ENCODE assay signal across 18 cellular contexts in the genomic region with DNA sequence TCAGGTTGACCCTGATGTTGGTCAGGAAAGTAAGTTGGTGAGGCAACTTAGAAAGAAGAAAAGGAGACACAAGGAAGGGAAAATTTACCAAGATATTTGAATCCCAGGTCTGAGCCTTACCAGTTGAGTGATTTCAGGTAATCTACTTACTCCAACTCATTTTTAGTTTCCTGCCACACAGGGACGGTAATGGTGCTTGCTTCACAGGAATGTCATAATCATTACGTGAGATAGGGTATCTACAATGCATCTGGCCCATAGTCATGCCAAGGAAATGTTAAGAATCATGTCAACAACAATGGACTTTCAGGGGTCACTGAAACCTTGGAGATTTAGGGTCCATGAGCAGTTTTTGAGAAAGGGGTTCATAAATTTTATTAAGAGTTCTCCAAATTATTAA.
DNase-seq lines count a peak whose midpoint lies in the region; ATAC-seq, FAIRE-seq and TF ChIP-seq lines count a peak whose summit lies in the region.
"Had no signal": no experiment of that assay in that cellular context is flagged by ENCODE, and none has a peak within 500 bp of the region (broad histone marks: within the 10 kb centered on the region; RNA-seq: fewer than 3 reads in every experiment).

No MANE protein-coding gene starts in this region.

- no peaks in the 10 kb centered on the region for H3K4me1 Mint-ChIP-seq in Caco-2 (ENCODE audit: low read depth, unreplicated experiment)
- H3K4me1 Mint-ChIP-seq: CD4-positive, alpha-beta memory T cell had no signal

- H3K27ac ChIP-seq in endothelial cell of umbilical vein (ENCODE audit: insufficient read depth, low read depth, low read length), result no peak overlapping the region
- H3K27ac ChIP-seq in mesendoderm (ENCODE audit: low read depth, low read length), result no peak overlapping the region

- no peaks in the 10 kb centered on the region for H3K27me3 ChIP-seq in endothelial cell of umbilical vein (ENCODE audit: control insufficient read depth in 2 of 2, insufficient read depth in 2 of 2, low read length in 2 of 2)
- no peaks in the 10 kb centered on the region for H3K27me3 ChIP-seq in mesendoderm (ENCODE audit: insufficient read depth, low read length, poor library complexity)
- no peaks in the 10 kb centered on the region for H3K27me3 ChIP-seq in Caco-2 (replicated peaks; ENCODE audit: control insufficient read depth, insufficient read depth, low read length)

- no peak overlapping the region for H2BK5ac ChIP-seq in mesendoderm (ENCODE audit: low read length)

- no peaks in the 10 kb centered on the region for H3K27me3 Mint-ChIP-seq in Caco-2 (ENCODE audit: insufficient read depth, unreplicated experiment)
- H3K27me3 Mint-ChIP-seq: CD4-positive, alpha-beta memory T cell had no signal

- peaks cover 13% of the 10 kb centered on the region for H3K4me1 ChIP-seq in endothelial cell of umbilical vein (ENCODE audit: control insufficient read depth, extremely low read depth, insufficient read depth, low read length)
- no peaks in the 10 kb centered on the region for H3K4me1 ChIP-seq in mesendoderm (ENCODE audit: control insufficient read depth, low read depth, low read length)
- no peaks in the 10 kb centered on the region for H3K4me1 ChIP-seq in Caco-2
- H3K4me1 ChIP-seq: HAP-1 had no signal

- H3K23ac ChIP-seq in mesendoderm (ENCODE audit: low read length), result no peak overlapping the region

- no peaks in the 10 kb centered on the region for H3K79me1 ChIP-seq in mesendoderm (ENCODE audit: low read length)

- H3K9me3 ChIP-seq in endothelial cell of umbilical vein (replicated peaks; ENCODE audit: control insufficient read depth, insufficient read depth, low read length) (no peaks in the 10 kb centered on the region), Caco-2 (no peaks in the 10 kb centered on the region)
- H3K9me3 ChIP-seq: HAP-1 had no signal

- H3K4me2 ChIP-seq in endothelial cell of umbilical vein (ENCODE audit: insufficient read depth, low read length), result peak overlapping the region; percentile 17
- no peak overlapping the region for H3K4me2 ChIP-seq in mesendoderm (ENCODE audit: low read length)

- POLR2A ChIA-PET in endothelial cell of umbilical vein (lab: Charles Lee), result no interaction called here
- POLR2A ChIA-PET in Caco-2 (lab: Charles Lee), result no interaction called here

- H4K8ac ChIP-seq in mesendoderm (ENCODE audit: low read depth, low read length), result no peak overlapping the region

- no peak overlapping the region for H2AFZ ChIP-seq in endothelial cell of umbilical vein (ENCODE audit: low read depth, low read length)

- H2BK15ac ChIP-seq in mesendoderm (replicated peaks; ENCODE audit: low read depth), result no peak overlapping the region

- BruUV-seq in endothelial cell of umbilical vein (replicated peaks; lab: Mats Ljungman, UMichigan) (no TSS peak), Caco-2 (replicated peaks; lab: Mats Ljungman, UMichigan) (no TSS peak)

- no peaks in the 10 kb centered on the region for H3K79me2 ChIP-seq in endothelial cell of umbilical vein (ENCODE audit: control insufficient read depth, insufficient read depth, low read length)
- no peaks in the 10 kb centered on the region for H3K79me2 ChIP-seq in mesendoderm (ENCODE audit: control insufficient read depth, insufficient read depth, low read length)

- no peak overlapping the region for H3K27ac Mint-ChIP-seq in Caco-2 (ENCODE audit: unreplicated experiment)
- H3K27ac Mint-ChIP-seq: CD4-positive, alpha-beta memory T cell; HFFc6 had no signal

- H4K5ac ChIP-seq in mesendoderm (ENCODE audit: low read length), result no peak overlapping the region

- no peak overlapping the region for H2AK5ac ChIP-seq in mesendoderm (ENCODE audit: low read length)

- intact Hi-C loops in endothelial cell of umbilical vein (cut with micrococcal nuclease) (no loop called here), Caco-2 (cut with micrococcal nuclease; ENCODE audit: unreplicated experiment) (no loop called here)

- DNase-seq in endothelial cell of umbilical vein (ENCODE audit: low read depth, low spot score) (no peak), kidney glomerular epithelial cell (lab: John Stamatoyannopoulos, UW) (peak; percentile 11), mesendoderm (peak; percentile 17), frontal cortex (ENCODE audit: low spot score in 2 of 2) (no peak), nucleus accumbens (lab: John Stamatoyannopoulos, UW) (no peak), Caco-2 (no peak)
- DNase-seq: C1 segment of cervical spinal cord; CD4-positive, alpha-beta memory T cell; COR-L47; DMS153; DND-41; GOT3; HFFc6 had no signal

- no peak for TF ChIP-seq POLR2A in endothelial cell of umbilical vein (IDR thresholded peaks at IDR 0.05; ENCODE audit: low read depth, low read length)

- ATAC-seq in HG02885 (IDR thresholded peaks at IDR 0.05; ENCODE audit: poor library complexity, unreplicated experiment), result no peak

- H3K36me3 ChIP-seq in endothelial cell of umbilical vein (ENCODE audit: control insufficient read depth in 2 of 2, extremely low read depth in 1 of 2, insufficient read depth in 2 of 2, low read length in 2 of 2), result no peaks in the 10 kb centered on the region
- no peaks in the 10 kb centered on the region for H3K36me3 ChIP-seq in mesendoderm (ENCODE audit: control insufficient read depth, insufficient read depth, low read length)
- no peaks in the 10 kb centered on the region for H3K36me3 ChIP-seq in Caco-2 (ENCODE audit: control insufficient read depth, insufficient read depth, low read length)
- H3K36me3 ChIP-seq: HAP-1 had no signal

- H2BK120ac ChIP-seq in mesendoderm (ENCODE audit: low read depth, low read length), result no peak overlapping the region

- no peak overlapping the region for H3K56ac ChIP-seq in mesendoderm (ENCODE audit: low read length)

- dilution Hi-C loops in endothelial cell of umbilical vein (cut with MboI; ENCODE audit: extremely low pct_ligation_motif_present, low sequenced_read_pairs), result no loop called here

- no peak overlapping the region for H3K4me3 Mint-ChIP-seq in Caco-2 (ENCODE audit: unreplicated experiment)
- H3K4me3 Mint-ChIP-seq: CD4-positive, alpha-beta memory T cell; HFFc6 had no signal

- TF ChIP-seq CTCF in endothelial cell of umbilical vein (IDR thresholded peaks at IDR 0.05; ENCODE audit: extremely low read depth in 1 of 2, insufficient read depth in 1 of 2, low read depth in 1 of 2, low read length in 2 of 2), result no peak
- no peak for TF ChIP-seq CTCF in Caco-2 (IDR thresholded peaks at IDR 0.05; ENCODE audit: insufficient read depth in 1 of 2, low read depth in 1 of 2, low read length in 1 of 2, severe bottlenecking in 1 of 2, unreplicated experiment in 1 of 2)

- H3K4me3 ChIP-seq in endothelial cell of umbilical vein (replicated peaks in 1 of 3; ENCODE audit: insufficient read depth in 1 of 3, low read depth in 1 of 3, low read length in 3 of 3), result no peak overlapping the region
- no peak overlapping the region for H3K4me3 ChIP-seq in mesendoderm (ENCODE audit: low read length)
- H3K4me3 ChIP-seq in Caco-2 (ENCODE audit: low read depth, low read length), result no peak overlapping the region
- H3K4me3 ChIP-seq: HAP-1 had no signal

- no CpG with 5 or more reads among the region's 2 CpGs for WGBS in mesendoderm (ENCODE audit: extremely low coverage, insufficient coverage, low lambda C conversion rate)

- H4K20me1 ChIP-seq in endothelial cell of umbilical vein (replicated peaks; ENCODE audit: control insufficient read depth, extremely low read depth, insufficient read depth, low read length), result no peaks in the 10 kb centered on the region

- H3K18ac ChIP-seq in mesendoderm (ENCODE audit: low read length), result no peak overlapping the region

- H3K9me1 ChIP-seq in endothelial cell of umbilical vein (replicated peaks; ENCODE audit: control insufficient read depth, extremely low read depth, insufficient read depth, low read length), result no peaks in the 10 kb centered on the region

- CTCF ChIA-PET in endothelial cell of umbilical vein (lab: Charles Lee), result interaction anchor here (0.8 kb wide), 1 partner anchor 94 kb away, joined by 3 read pairs; no protein-coding TSS in a partner anchor
- CTCF ChIA-PET in Caco-2 (lab: Charles Lee), result no interaction called here

- H3K4ac ChIP-seq in mesendoderm (ENCODE audit: low read depth, low read length), result no peak overlapping the region

- no peaks in the 10 kb centered on the region for H3K9me3 Mint-ChIP-seq in Caco-2 (ENCODE audit: unreplicated experiment)
- H3K9me3 Mint-ChIP-seq: HFFc6 had no signal

- H3K9ac ChIP-seq in endothelial cell of umbilical vein (replicated peaks; ENCODE audit: extremely low read depth, insufficient read depth, low read length) (no peak overlapping the region), mesendoderm (ENCODE audit: low read length) (no peak overlapping the region)

- no peaks in the 10 kb centered on the region for H3K36me3 Mint-ChIP-seq in Caco-2 (ENCODE audit: insufficient read depth, unreplicated experiment)
- H3K36me3 Mint-ChIP-seq: CD4-positive, alpha-beta memory T cell had no signal

- no peak for FAIRE-seq in endothelial cell of umbilical vein (lab: Jason Lieb, UNC)
- FAIRE-seq in frontal cortex (lab: Jason Lieb, UNC), result no peak
- FAIRE-seq: G401.6, GM12892, H54 had no signal

TF ChIP-seq in endothelial cell of umbilical vein, 7 proteins besides CTCF, POLR2A, EP300 and RAD21:
- TF ChIP-seq, protein P1, sequence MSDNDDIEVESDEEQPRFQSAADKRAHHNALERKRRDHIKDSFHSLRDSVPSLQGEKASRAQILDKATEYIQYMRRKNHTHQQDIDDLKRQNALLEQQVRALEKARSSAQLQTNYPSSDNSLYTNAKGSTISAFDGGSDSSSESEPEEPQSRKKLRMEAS (IDR thresholded peaks at IDR 0.05; ENCODE audit: insufficient read depth, insufficient read length), result no peak
- TF ChIP-seq EZH2 (IDR thresholded peaks at IDR 0.05; ENCODE audit: borderline replicate concordance, low read depth, low read length, severe bottlenecking) (no peak), JUN (IDR thresholded peaks at IDR 0.05; ENCODE audit: borderline replicate concordance, insufficient read depth, insufficient read length, low read depth) (no peak), GATA2 (IDR thresholded peaks at IDR 0.05; ENCODE audit: insufficient read depth, insufficient read length, low read depth, low read length) (no peak), MYC (IDR thresholded peaks at IDR 0.05; ENCODE audit: low read depth, low read length) (no peak), FOS (IDR thresholded peaks at IDR 0.05; ENCODE audit: borderline replicate concordance, insufficient read depth, low read length) (no peak), POLR2AphosphoS5 (IDR thresholded peaks at IDR 0.05; ENCODE audit: insufficient read depth, low read depth, low read length) (no peak)

Comparison
In these comparisons a context has a peak if more than half of its experiments do, and no peak if none do; other contexts are left out.
1. DNase-seq: peak in kidney glomerular epithelial cell (single experiment) and mesendoderm (single experiment); none in endothelial cell of umbilical vein (single experiment), frontal cortex (0 of 2), nucleus accumbens (0 of 56) and Caco-2 (0 of 2).